Comparison of ENCODE assay signal across 17 cellular contexts in the genomic region with DNA sequence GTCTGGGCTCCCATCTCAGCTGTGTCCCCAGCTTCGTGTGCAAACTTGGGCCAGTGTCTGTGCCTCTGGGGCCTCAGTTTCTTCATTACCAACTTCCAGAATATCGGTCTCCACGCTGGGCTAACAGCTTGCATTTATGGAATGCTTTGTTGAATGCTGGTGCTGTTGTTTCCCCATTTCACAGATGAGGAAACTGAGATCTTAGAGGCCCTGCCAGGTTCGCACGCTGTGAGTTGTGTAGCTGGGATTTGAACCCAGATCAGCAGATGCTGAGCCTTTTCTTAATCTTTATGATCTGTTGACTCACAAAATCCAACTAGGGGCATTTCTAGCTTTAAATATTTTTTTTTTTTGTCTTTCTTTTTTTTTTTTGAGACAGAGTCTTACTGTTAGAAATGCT.
"Had no signal": no experiment of that assay in that cellular context is flagged by ENCODE, and none has a peak within 500 bp of the region (broad histone marks: within the 10 kb centered on the region; RNA-seq: fewer than 3 reads in every experiment).

No MANE protein-coding gene starts in this region.

- H3K79me2 ChIP-seq: hepatocyte had no signal

- H3K4me3 ChIP-seq: hepatocyte, lung, ovary, smooth muscle cell had no signal

- H3K27me3 ChIP-seq: hepatocyte, ovary had no signal

- H3K4me2 ChIP-seq: hepatocyte had no signal

- DNase-seq: effector CD4-positive, alpha-beta T cell; foreskin melanocyte; head of caudate nucleus; left colon; left ventricle myocardium superior; natural killer cell; nucleus accumbens; ovary; right cardiac atrium; stimulated activated CD4-positive, alpha-beta T cell treated with anti-CD3 and anti-CD28 coated beads, Interleukin-2, amount 100 ng/mL, for 48 hours; stimulated activated naive CD4-positive, alpha-beta T cell treated with Interleukin-2 at 50 U/mL for 16 hours had no signal

- FAIRE-seq: colon, endothelial cell of umbilical vein, urothelium cell line had no signal

- H3K27ac ChIP-seq: hepatocyte, ovary had no signal

- H3K9me3 ChIP-seq: ovary had no signal

- H2AFZ ChIP-seq: hepatocyte had no signal

- H3K36me3 ChIP-seq: ovary had no signal

- ATAC-seq: left colon, left ventricle myocardium superior, natural killer cell, right cardiac atrium had no signal
